Comparison of ENCODE assay signal across 1 cellular context in the genomic region with DNA sequence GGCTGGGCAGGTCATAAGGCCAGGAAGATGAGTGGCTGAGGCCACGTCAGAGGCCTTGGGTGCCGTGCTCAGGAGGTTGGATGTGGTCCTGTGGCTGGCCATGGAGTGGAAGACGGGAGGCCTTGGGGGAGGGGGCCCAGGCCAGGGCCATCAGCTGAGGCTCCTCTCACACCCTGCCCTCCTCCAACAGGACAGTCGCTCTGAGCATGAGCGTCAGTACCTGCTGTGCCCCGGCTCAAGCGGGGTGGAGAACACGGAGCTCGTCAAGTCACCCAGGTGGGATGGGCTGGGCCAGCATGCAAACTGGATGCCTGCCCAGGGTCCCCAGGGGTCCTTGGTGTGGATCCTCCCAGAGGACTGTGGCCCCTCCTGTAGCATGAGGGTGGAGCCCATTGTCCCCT.
TF ChIP-seq lines count a peak whose summit lies in the region.

No MANE protein-coding gene starts in this region.

TF ChIP-seq in HepG2, 621 proteins besides CTCF, POLR2A, EP300 and RAD21 (continued from another document):
- TF ChIP-seq, protein P1, sequence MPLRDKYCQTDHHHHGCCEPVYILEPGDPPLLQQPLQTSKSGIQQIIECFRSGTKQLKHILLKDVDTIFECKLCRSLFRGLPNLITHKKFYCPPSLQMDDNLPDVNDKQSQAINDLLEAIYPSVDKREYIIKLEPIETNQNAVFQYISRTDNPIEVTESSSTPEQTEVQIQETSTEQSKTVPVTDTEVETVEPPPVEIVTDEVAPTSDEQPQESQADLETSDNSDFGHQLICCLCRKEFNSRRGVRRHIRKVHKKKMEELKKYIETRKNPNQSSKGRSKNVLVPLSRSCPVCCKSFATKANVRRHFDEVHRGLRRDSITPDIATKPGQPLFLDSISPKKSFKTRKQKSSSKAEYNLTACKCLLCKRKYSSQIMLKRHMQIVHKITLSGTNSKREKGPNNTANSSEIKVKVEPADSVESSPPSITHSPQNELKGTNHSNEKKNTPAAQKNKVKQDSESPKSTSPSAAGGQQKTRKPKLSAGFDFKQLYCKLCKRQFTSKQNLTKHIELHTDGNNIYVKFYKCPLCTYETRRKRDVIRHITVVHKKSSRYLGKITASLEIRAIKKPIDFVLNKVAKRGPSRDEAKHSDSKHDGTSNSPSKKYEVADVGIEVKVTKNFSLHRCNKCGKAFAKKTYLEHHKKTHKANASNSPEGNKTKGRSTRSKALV (CRISPR knock-in tag; IDR thresholded peaks at IDR 0.05): no peak
